1 cellular context compared by ENCODE assay signal in the genomic region with DNA sequence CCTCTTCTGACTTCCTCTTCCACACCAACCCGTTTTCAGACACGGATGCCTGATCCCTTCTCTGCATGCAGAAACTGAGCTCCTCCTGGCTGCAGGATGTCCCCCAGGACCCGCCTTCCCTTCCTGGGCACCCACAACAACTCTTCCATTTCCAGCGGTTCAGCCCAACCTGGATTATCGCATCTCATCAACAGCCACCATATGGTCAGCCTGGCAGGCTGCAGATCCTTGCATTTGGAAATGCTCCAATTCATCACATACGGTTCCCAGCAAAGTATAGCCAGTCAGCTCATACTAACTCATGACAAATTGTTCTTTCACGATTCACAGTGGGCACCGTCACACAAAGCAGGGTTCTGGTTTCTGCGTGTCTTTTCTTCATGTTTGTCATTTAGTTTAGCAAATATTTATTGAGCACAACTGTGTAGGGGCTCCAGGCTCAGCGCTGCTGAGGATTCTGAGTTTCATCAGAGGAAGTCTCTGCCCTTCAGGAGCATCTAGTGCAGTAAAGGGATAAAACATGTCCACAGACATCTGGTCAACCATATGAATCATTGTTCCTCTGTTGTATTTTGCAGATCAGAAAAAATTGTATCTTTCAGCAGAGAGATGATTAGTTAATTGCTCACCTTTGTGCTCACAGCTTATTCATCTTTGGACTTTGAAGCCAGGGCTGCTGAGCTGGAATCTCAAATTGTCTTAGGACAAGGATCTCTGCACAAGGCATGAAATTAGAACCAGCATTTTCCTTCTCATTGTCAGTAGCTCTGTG.
A peak's percentile ranks its signal among the peaks of the same experiment; 100 is the strongest.
TF ChIP-seq lines count a peak whose summit lies in the region.

No MANE protein-coding gene starts in this region.

TF ChIP-seq in SK-N-SH, 30 proteins besides CTCF, POLR2A, EP300 and RAD21 (continued from another document):
- TF ChIP-seq PBX3 (IDR thresholded peaks at IDR 0.05), result no peak
- TF ChIP-seq EZH2phosphoT487 (IDR thresholded peaks at IDR 0.05; ENCODE audit: borderline replicate concordance, low read depth), result no peak
- TF ChIP-seq, protein P1, sequence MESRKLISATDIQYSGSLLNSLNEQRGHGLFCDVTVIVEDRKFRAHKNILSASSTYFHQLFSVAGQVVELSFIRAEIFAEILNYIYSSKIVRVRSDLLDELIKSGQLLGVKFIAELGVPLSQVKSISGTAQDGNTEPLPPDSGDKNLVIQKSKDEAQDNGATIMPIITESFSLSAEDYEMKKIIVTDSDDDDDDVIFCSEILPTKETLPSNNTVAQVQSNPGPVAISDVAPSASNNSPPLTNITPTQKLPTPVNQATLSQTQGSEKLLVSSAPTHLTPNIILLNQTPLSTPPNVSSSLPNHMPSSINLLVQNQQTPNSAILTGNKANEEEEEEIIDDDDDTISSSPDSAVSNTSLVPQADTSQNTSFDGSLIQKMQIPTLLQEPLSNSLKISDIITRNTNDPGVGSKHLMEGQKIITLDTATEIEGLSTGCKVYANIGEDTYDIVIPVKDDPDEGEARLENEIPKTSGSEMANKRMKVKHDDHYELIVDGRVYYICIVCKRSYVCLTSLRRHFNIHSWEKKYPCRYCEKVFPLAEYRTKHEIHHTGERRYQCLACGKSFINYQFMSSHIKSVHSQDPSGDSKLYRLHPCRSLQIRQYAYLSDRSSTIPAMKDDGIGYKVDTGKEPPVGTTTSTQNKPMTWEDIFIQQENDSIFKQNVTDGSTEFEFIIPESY (IDR thresholded peaks at IDR 0.05; ENCODE audit: borderline replicate concordance, low read depth), result no peak
- TF ChIP-seq YY1 (IDR thresholded peaks at IDR 0.05; ENCODE audit: low read depth), result no peak
- TF ChIP-seq MEF2A (IDR thresholded peaks at IDR 0.05; ENCODE audit: borderline replicate concordance, low read depth), result no peak
- no peak for TF ChIP-seq NRF1 (IDR thresholded peaks at IDR 0.05; ENCODE audit: low read depth, low read length)
- TF ChIP-seq TCF12 (IDR thresholded peaks at IDR 0.05), result peak; percentile 60
- TF ChIP-seq, protein P2, sequence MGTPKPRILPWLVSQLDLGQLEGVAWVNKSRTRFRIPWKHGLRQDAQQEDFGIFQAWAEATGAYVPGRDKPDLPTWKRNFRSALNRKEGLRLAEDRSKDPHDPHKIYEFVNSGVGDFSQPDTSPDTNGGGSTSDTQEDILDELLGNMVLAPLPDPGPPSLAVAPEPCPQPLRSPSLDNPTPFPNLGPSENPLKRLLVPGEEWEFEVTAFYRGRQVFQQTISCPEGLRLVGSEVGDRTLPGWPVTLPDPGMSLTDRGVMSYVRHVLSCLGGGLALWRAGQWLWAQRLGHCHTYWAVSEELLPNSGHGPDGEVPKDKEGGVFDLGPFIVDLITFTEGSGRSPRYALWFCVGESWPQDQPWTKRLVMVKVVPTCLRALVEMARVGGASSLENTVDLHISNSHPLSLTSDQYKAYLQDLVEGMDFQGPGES (IDR thresholded peaks at IDR 0.05; ENCODE audit: low read depth, low read length), result no peak
- TF ChIP-seq RFX5 (IDR thresholded peaks at IDR 0.05; ENCODE audit: low read length), result no peak
- peak; percentile 85 for TF ChIP-seq CHD2 (IDR thresholded peaks at IDR 0.05; ENCODE audit: low read length, partially characterized antibody)
- no peak for TF ChIP-seq TAF1 (IDR thresholded peaks at IDR 0.05; ENCODE audit: borderline replicate concordance, low read depth, low read length)
- TF ChIP-seq, protein P3, sequence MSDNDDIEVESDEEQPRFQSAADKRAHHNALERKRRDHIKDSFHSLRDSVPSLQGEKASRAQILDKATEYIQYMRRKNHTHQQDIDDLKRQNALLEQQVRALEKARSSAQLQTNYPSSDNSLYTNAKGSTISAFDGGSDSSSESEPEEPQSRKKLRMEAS (IDR thresholded peaks at IDR 0.05; ENCODE audit: low read depth), result no peak
- no peak for TF ChIP-seq SIN3A (IDR thresholded peaks at IDR 0.05; ENCODE audit: borderline replicate concordance, low read depth, low read length)
- peak; percentile 86; the same call in 1 of the 2 replicates for TF ChIP-seq RCOR1 (IDR thresholded peaks at IDR 0.05; ENCODE audit: low read length)
- TF ChIP-seq TEAD4 (IDR thresholded peaks at IDR 0.05; ENCODE audit: borderline replicate concordance, insufficient read depth), result no peak
- TF ChIP-seq POLR2AphosphoS5 (IDR thresholded peaks at IDR 0.05; ENCODE audit: low read depth, low read length), result no peak
- TF ChIP-seq ELF1 (IDR thresholded peaks at IDR 0.05), result no peak
- TF ChIP-seq, protein P4, sequence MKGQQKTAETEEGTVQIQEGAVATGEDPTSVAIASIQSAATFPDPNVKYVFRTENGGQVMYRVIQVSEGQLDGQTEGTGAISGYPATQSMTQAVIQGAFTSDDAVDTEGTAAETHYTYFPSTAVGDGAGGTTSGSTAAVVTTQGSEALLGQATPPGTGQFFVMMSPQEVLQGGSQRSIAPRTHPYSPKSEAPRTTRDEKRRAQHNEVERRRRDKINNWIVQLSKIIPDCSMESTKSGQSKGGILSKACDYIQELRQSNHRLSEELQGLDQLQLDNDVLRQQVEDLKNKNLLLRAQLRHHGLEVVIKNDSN (IDR thresholded peaks at IDR 0.05; ENCODE audit: borderline replicate concordance, low read depth), result no peak
- TF ChIP-seq MXI1 (IDR thresholded peaks at IDR 0.05; ENCODE audit: low read depth, low read length), result no peak
- no peak for TF ChIP-seq GABPA (IDR thresholded peaks at IDR 0.05; ENCODE audit: low read depth)
- TF ChIP-seq SMC3 (IDR thresholded peaks at IDR 0.05; ENCODE audit: low read depth, low read length), result no peak
- no peak for TF ChIP-seq RXRA (IDR thresholded peaks at IDR 0.05; ENCODE audit: borderline replicate concordance, low read depth)
- TF ChIP-seq FOSL2 (IDR thresholded peaks at IDR 0.05; ENCODE audit: borderline replicate concordance, low read depth), result no peak
- peak; percentile 95 for TF ChIP-seq GATA2 (CRISPR knock-in tag; IDR thresholded peaks at IDR 0.05)
- no peak for TF ChIP-seq JUND (IDR thresholded peaks at IDR 0.05)
- no peak for TF ChIP-seq FOXM1 (IDR thresholded peaks at IDR 0.05; ENCODE audit: low read depth)
- TF ChIP-seq NFIC (IDR thresholded peaks at IDR 0.05; ENCODE audit: borderline replicate concordance), result peak; percentile 24; the same call in 1 of the 2 replicates
